24 cellular contexts compared by ENCODE assay signal in genomic region chr3:112175037-112175436, GRCh38.
"Had no signal": no experiment of that assay in that cellular context is flagged by ENCODE, and none has a peak within 500 bp of the region (broad histone marks: within the 10 kb centered on the region; RNA-seq: fewer than 3 reads in every experiment).

No MANE protein-coding gene starts in this region.

- H3K27ac Mint-ChIP-seq: dendritic cell treated with granulocyte-macrophage colony-stimulating factor and Interleukin-4, amounts not matched to agents 40 ng/mL and 50 ng/mL, for 4 days; effector memory CD8-positive, alpha-beta T cell; endodermal cell; mesothelial cell of epicardium had no signal

- H3K4me3 ChIP-seq: colonic mucosa, esophagus squamous epithelium, gastrocnemius medialis, heart right ventricle, left lung, lower lobe of right lung, mucosa of descending colon had no signal

- H3K4me1 ChIP-seq: colonic mucosa, esophagus squamous epithelium, gastrocnemius medialis, heart right ventricle, left lung, lower lobe of right lung had no signal

- H3K36me3 ChIP-seq: colonic mucosa, esophagus squamous epithelium, gastrocnemius medialis, heart right ventricle, left lung, lower lobe of right lung had no signal

- H3K27ac ChIP-seq: colonic mucosa, epithelial cell of prostate, esophagus squamous epithelium, gastrocnemius medialis, heart right ventricle, left lung, lower lobe of right lung had no signal

- H3K27me3 Mint-ChIP-seq: dendritic cell treated with granulocyte-macrophage colony-stimulating factor and Interleukin-4, amounts not matched to agents 40 ng/mL and 50 ng/mL, for 4 days had no signal

- H3K4me1 Mint-ChIP-seq: endodermal cell, mesothelial cell of epicardium had no signal

- H3K36me3 Mint-ChIP-seq: mesothelial cell of epicardium had no signal

- H3K4me3 Mint-ChIP-seq: dendritic cell treated with granulocyte-macrophage colony-stimulating factor and Interleukin-4, amounts not matched to agents 40 ng/mL and 50 ng/mL, for 4 days; effector memory CD8-positive, alpha-beta T cell; endodermal cell; mesothelial cell of epicardium had no signal

- H3K27me3 ChIP-seq: colonic mucosa, esophagus squamous epithelium, gastrocnemius medialis, heart right ventricle, left lung had no signal

- H3K9me3 ChIP-seq: colonic mucosa, esophagus squamous epithelium, gastrocnemius medialis, heart right ventricle, left lung, lower lobe of right lung, mucosa of descending colon had no signal

- DNase-seq: colonic mucosa; cortex of kidney; effector CD8-positive, alpha-beta T cell; effector memory CD8-positive, alpha-beta T cell; endodermal cell; erythroblast; esophagus squamous epithelium; foreskin fibroblast; foreskin melanocyte; gastrocnemius medialis; glutamatergic neuron; head of caudate nucleus; heart right ventricle; hippocampal formation; left cardiac atrium; left lung; left ventricle myocardium superior; lower lobe of right lung; mesenchymal stem cell; mucosa of descending colon had no signal

- ATAC-seq: effector memory CD8-positive, alpha-beta T cell; esophagus mucosa; gastrocnemius medialis; left cardiac atrium; left lung; left ventricle myocardium superior; lower lobe of right lung; mucosa of descending colon had no signal

- H3K9me3 Mint-ChIP-seq: dendritic cell treated with granulocyte-macrophage colony-stimulating factor and Interleukin-4, amounts not matched to agents 40 ng/mL and 50 ng/mL, for 4 days; effector memory CD8-positive, alpha-beta T cell; endodermal cell had no signal
